In the genomic region with DNA sequence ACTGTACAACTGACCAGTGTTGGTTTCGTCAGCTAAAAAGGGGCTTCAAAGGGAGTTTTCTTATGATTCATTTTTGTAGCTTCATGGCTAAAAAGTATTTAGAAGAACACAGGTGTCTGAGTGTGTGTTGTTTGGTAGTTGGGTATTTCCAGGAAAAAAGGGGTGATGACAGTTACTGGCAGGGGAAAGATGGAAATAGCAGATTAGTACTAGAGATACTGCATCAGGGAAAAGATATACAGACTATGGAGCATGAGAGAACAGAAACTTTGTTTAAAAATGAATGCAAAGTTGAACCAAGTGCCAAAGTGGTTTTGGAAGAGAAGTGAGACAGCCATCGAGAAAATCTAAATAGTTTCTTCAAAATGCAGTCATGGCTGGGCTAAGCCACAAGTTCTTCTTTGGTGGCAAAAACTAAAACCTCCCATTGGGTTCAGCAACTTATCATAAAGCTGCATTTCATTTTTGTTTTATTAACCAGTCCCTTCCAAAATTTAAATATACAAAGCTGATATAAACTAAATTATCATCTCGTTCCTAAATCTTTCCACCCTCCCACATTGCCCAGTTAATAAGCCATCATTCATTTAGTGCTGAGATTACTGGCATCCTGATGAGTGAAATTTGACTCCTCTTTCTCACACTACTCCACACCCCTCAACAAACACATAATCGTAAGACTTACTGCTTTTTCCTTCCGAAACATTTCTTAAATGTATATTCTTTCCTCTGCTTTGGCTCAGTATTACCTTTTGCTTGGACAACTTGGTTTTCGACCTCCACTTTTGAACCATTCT, we compare ENCODE assay signal across 10 cellular contexts. TPM values are rescaled to one million over a fixed set of nuclear protein-coding genes. Genes with fewer than 3 reads are reported as not detected.
DNase-seq lines count a peak whose midpoint lies in the region; ATAC-seq and TF ChIP-seq lines count a peak whose summit lies in the region.
"Had no signal": no experiment of that assay in that cellular context is flagged by ENCODE, and none has a peak within 500 bp of the region (broad histone marks: within the 10 kb centered on the region; RNA-seq: fewer than 3 reads in every experiment).

No MANE protein-coding gene starts in this region.

- no peak overlapping the region for H3K4me3 ChIP-seq in IMR-90 (ENCODE audit: insufficient read depth, low read depth, low read length)

- H4K8ac ChIP-seq in IMR-90 (ENCODE audit: low read depth in 2 of 2, low read length in 2 of 2) = no peak overlapping the region

- H3K27me3 Mint-ChIP-seq in activated CD4-positive, alpha-beta T cell treated with anti-CD3 and anti-CD28 coated beads, Interleukin-2, amount 10 ng/mL, durations not matched to agents 24 days and 14 days = no peaks in the 10 kb centered on the region
- no peaks in the 10 kb centered on the region for H3K27me3 Mint-ChIP-seq in progenitor cell of endocrine pancreas

- no peak overlapping the region for H2AK5ac ChIP-seq in IMR-90 (ENCODE audit: low read depth, low read length)

- no peak overlapping the region for H2AK9ac ChIP-seq in IMR-90 (replicated peaks; ENCODE audit: low read depth, low read length, poor library complexity)

- no peak for TF ChIP-seq CTCF in IMR-90 (conservative IDR thresholded peaks at IDR 0.05; ENCODE audit: low read depth, low read length)
- no peak for TF ChIP-seq CTCF in progenitor cell of endocrine pancreas (IDR thresholded peaks at IDR 0.05; ENCODE audit: unreplicated experiment)

- peak overlapping the region; percentile 82 for H3K27ac Mint-ChIP-seq in activated CD4-positive, alpha-beta T cell treated with anti-CD3 and anti-CD28 coated beads, Interleukin-2, amount 10 ng/mL, durations not matched to agents 24 days and 14 days
- H3K27ac Mint-ChIP-seq in progenitor cell of endocrine pancreas = peak overlapping the region; percentile 22

- H3K9ac ChIP-seq in IMR-90 (ENCODE audit: low read depth, low read length) = no peak overlapping the region

- H3K4me1 ChIP-seq in IMR-90 (ENCODE audit: control insufficient read depth, insufficient read depth, low read length) = peaks cover 25% of the 10 kb centered on the region

- in situ Hi-C loops in IMR-90 (cut with MboI; ENCODE audit: low sequenced_read_pairs) = no loop called here

- DNase-seq in activated CD4-positive, alpha-beta T cell treated with anti-CD3 and anti-CD28 coated beads, Interleukin-2, amount 10 ng/mL, durations not matched to agents 24 days and 14 days = peak; percentile 61
- no peak for DNase-seq in activated CD4-positive, alpha-beta T cell treated with anti-CD3 and anti-CD28 coated beads, Interleukin-2, amount 50 U/mL, for 4 hours
- DNase-seq in HEK293T (ENCODE audit: extremely low spot score) = no peak
- DNase-seq in IMR-90 = peak; percentile 33
- DNase-seq in progenitor cell of endocrine pancreas (ENCODE audit: low spot score, unreplicated experiment) = no peak
- DNase-seq in NCI-H1092 treated with DMSO at 0.1 percent for 48 hours (lab: John Stamatoyannopoulos, UW) = no peak
- no peak for DNase-seq in CD1c-positive myeloid dendritic cell (ENCODE audit: extremely low spot score)
- DNase-seq in germinal center (ENCODE audit: low spot score) = no peak
- DNase-seq: stimulated activated CD4-positive, alpha-beta T cell treated with anti-CD3 and anti-CD28 coated beads, Interleukin-15, amount 100 ng/mL, for 24 hours had no signal

- no peak for TF ChIP-seq RAD21 in IMR-90 (IDR thresholded peaks at IDR 0.05; ENCODE audit: low read length)

- WGBS in IMR-90 (ENCODE audit: extremely low coverage in 2 of 2, insufficient read length in 1 of 2), 2 experiments = 62 to 100% methylated on average over 2 to 3 of the region's 6 CpGs

- H3K23ac ChIP-seq in IMR-90 (ENCODE audit: low read depth, low read length) = no peak overlapping the region

- peak overlapping the region; percentile 29; the same call in 1 of the 2 replicates for H3K4me2 ChIP-seq in IMR-90 (ENCODE audit: low read depth, low read length)

- CTCF ChIA-PET in HEK293T (lab: Yijun Ruan, JAX) (no interaction called here), IMR-90 (lab: Yijun Ruan, JAX) (interaction anchor here (0.6 kb wide), 1 partner anchor 12 kb away, joined by 3 read pairs; no protein-coding TSS in a partner anchor)

- H3K56ac ChIP-seq in IMR-90 (ENCODE audit: extremely low read depth, insufficient read depth, low read length) = no peak overlapping the region

- H2BK5ac ChIP-seq in IMR-90 (ENCODE audit: low read depth, low read length, poor library complexity, severe bottlenecking) = peak overlapping the region; percentile 4

- POLR2A ChIA-PET in HEK293T (lab: Yijun Ruan, JAX) (no interaction called here), IMR-90 (lab: Charles Lee; ENCODE audit: unreplicated experiment) (no interaction called here)

- dilution Hi-C loops in IMR-90 (cut with HindIII; ENCODE audit: low sequenced_read_pairs, unreplicated experiment) = no loop called here

- H3K9me1 ChIP-seq in IMR-90 (ENCODE audit: insufficient read depth, low read length) = peaks cover 14% of the 10 kb centered on the region

- H2BK15ac ChIP-seq in IMR-90 (ENCODE audit: low read depth, low read length) = no peak overlapping the region

- no peak overlapping the region for H2AFZ ChIP-seq in IMR-90 (replicated peaks; ENCODE audit: low read length, poor library complexity)

- H3K4me1 Mint-ChIP-seq in activated CD4-positive, alpha-beta T cell treated with anti-CD3 and anti-CD28 coated beads, Interleukin-2, amount 10 ng/mL, durations not matched to agents 24 days and 14 days = peaks cover 58% of the 10 kb centered on the region
- H3K4me1 Mint-ChIP-seq in progenitor cell of endocrine pancreas (ENCODE audit: low read depth) = peaks cover 57% of the 10 kb centered on the region

- no peak overlapping the region for H3K4ac ChIP-seq in IMR-90 (ENCODE audit: low read depth, low read length)

- no peak overlapping the region for H4K91ac ChIP-seq in IMR-90 (ENCODE audit: insufficient read depth, low read depth, low read length)

- peak overlapping the region; percentile 48 for H3K4me3 Mint-ChIP-seq in activated CD4-positive, alpha-beta T cell treated with anti-CD3 and anti-CD28 coated beads, Interleukin-2, amount 10 ng/mL, durations not matched to agents 24 days and 14 days
- H3K4me3 Mint-ChIP-seq in progenitor cell of endocrine pancreas (ENCODE audit: low read depth) = no peak overlapping the region

- TF ChIP-seq POLR2A in IMR-90 (IDR thresholded peaks at IDR 0.05; ENCODE audit: low read depth, low read length) = 0 out of 2 replicates have a peak, but pooled peaks have one; percentile 14

- peaks cover 88% of the 10 kb centered on the region for H4K20me1 ChIP-seq in IMR-90 (ENCODE audit: insufficient read depth, low read length)

- H2BK120ac ChIP-seq in IMR-90 (ENCODE audit: low read depth, low read length) = no peak overlapping the region

- H3K36me3 Mint-ChIP-seq in activated CD4-positive, alpha-beta T cell treated with anti-CD3 and anti-CD28 coated beads, Interleukin-2, amount 10 ng/mL, durations not matched to agents 24 days and 14 days (ENCODE audit: low read depth) = peaks cover 39% of the 10 kb centered on the region
- H3K36me3 Mint-ChIP-seq in progenitor cell of endocrine pancreas (ENCODE audit: insufficient read depth) = peaks cover 16% of the 10 kb centered on the region

- H4K5ac ChIP-seq in IMR-90 (ENCODE audit: low read depth, low read length) = no peak overlapping the region

- H3K36me3 ChIP-seq in IMR-90 (ENCODE audit: control insufficient read depth, insufficient read depth, low read length) = peaks cover 22% of the 10 kb centered on the region

- no peak overlapping the region for H2BK20ac ChIP-seq in IMR-90 (ENCODE audit: low read depth, low read length)

- no peaks in the 10 kb centered on the region for H3K27me3 ChIP-seq in IMR-90 (ENCODE audit: control insufficient read depth, insufficient read depth, low read length)

- BruUV-seq in IMR-90 (replicated peaks; lab: Mats Ljungman, UMichigan) = no TSS peak

- no peak for ATAC-seq in IMR-90 (ENCODE audit: low read depth)
- ATAC-seq: HCT116 had no signal

- H3K79me1 ChIP-seq in IMR-90 (ENCODE audit: low read depth in 1 of 2, low read length in 2 of 2) = peaks cover 0 to 73% of the 10 kb centered on the region in 2 experiments; a peak in 3 of 4 replicates

- intact Hi-C loops in activated CD4-positive, alpha-beta T cell treated with anti-CD3 and anti-CD28 coated beads, Interleukin-2, amount 10 ng/mL, durations not matched to agents 24 days and 14 days (cut with micrococcal nuclease) = loop anchor here (1.0 to 5.0 kb wide), 3 partner anchors 33 to 281 kb away; a partner anchor contains a TSS
- intact Hi-C loops in IMR-90 (cut with micrococcal nuclease) = no loop called here

- H3K27ac ChIP-seq in IMR-90 (ENCODE audit: insufficient read depth, low read length) = no peak overlapping the region

- H3K18ac ChIP-seq in IMR-90 (ENCODE audit: low read depth, low read length) = no peak overlapping the region

- H3K14ac ChIP-seq in IMR-90 (replicated peaks; ENCODE audit: low read depth, low read length) = no peak overlapping the region

- H3K9me3 Mint-ChIP-seq in activated CD4-positive, alpha-beta T cell treated with anti-CD3 and anti-CD28 coated beads, Interleukin-2, amount 10 ng/mL, durations not matched to agents 24 days and 14 days = no peaks in the 10 kb centered on the region
- no peaks in the 10 kb centered on the region for H3K9me3 Mint-ChIP-seq in progenitor cell of endocrine pancreas (ENCODE audit: low read depth)

- H3K9me3 ChIP-seq in IMR-90 (ENCODE audit: control insufficient read depth, insufficient read depth, low read length) = no peaks in the 10 kb centered on the region

TF ChIP-seq in HEK293T, 16 proteins besides CTCF, POLR2A, EP300 and RAD21 (continues in another document):
- no peak for TF ChIP-seq SP1 (IDR thresholded peaks at IDR 0.05)

TF ChIP-seq in IMR-90, 13 proteins besides CTCF, POLR2A, EP300 and RAD21:
- no peak for TF ChIP-seq MAZ (IDR thresholded peaks at IDR 0.05; ENCODE audit: borderline replicate concordance, low read depth, low read length)
- no peak for TF ChIP-seq CEBPB (IDR thresholded peaks at IDR 0.05; ENCODE audit: low read depth, low read length)
- TF ChIP-seq RCOR1 (IDR thresholded peaks at IDR 0.05; ENCODE audit: insufficient replicate concordance, low read length) = no peak
- no peak for TF ChIP-seq BHLHE40 (IDR thresholded peaks at IDR 0.05; ENCODE audit: low read depth, low read length)
- TF ChIP-seq SMC3 (IDR thresholded peaks at IDR 0.05; ENCODE audit: low read depth, low read length) = no peak
TF ChIP-seq in IMR-90: peak in this region for 0.

RNA-seq across cellular contexts. Expression of a gene that starts 33.5 kb away (rescaled TPM):
- 103 and 111 TPM in 2 replicates for total RNA-seq in activated CD4-positive, alpha-beta T cell treated with anti-CD3 and anti-CD28 coated beads, Interleukin-2, amount 10 ng/mL, durations not matched to agents 24 days and 14 days
- total RNA-seq in IMR-90 (2012; rRNA removed) (92.5 and 137 TPM in 2 replicates), progenitor cell of endocrine pancreas (124 and 145 TPM in 2 replicates)
- 52.4 and 61.4 TPM in 2 replicates for polyA plus RNA-seq in IMR-90 (2012; rRNA removed)
- 16.4 and 21.9 TPM in 2 replicates for polyA plus RNA-seq in IMR-90 (2012; cell fraction: cytosol; rRNA removed)
- 23.4 and 161 TPM in 2 replicates for polyA plus RNA-seq in IMR-90 (2012; cell fraction: nucleus; rRNA removed; ENCODE audit: low replicate concordance)

Comparison
In these comparisons a context has a peak if more than half of its experiments do, and no peak if none do; other contexts are left out.
1. DNase-seq: peak in activated CD4-positive, alpha-beta T cell treated with anti-CD3 and anti-CD28 coated beads, Interleukin-2, amount 10 ng/mL, durations not matched to agents 24 days and 14 days (single experiment) and IMR-90 (single experiment); none in activated CD4-positive, alpha-beta T cell treated with anti-CD3 and anti-CD28 coated beads, Interleukin-2, amount 50 U/mL, for 4 hours (0 of 2), HEK293T (single experiment), progenitor cell of endocrine pancreas (single experiment), NCI-H1092 treated with DMSO at 0.1 percent for 48 hours (single experiment), CD1c-positive myeloid dendritic cell (single experiment) and germinal center (single experiment).